ENCODE assay signal across 9 cellular contexts in the genomic region with DNA sequence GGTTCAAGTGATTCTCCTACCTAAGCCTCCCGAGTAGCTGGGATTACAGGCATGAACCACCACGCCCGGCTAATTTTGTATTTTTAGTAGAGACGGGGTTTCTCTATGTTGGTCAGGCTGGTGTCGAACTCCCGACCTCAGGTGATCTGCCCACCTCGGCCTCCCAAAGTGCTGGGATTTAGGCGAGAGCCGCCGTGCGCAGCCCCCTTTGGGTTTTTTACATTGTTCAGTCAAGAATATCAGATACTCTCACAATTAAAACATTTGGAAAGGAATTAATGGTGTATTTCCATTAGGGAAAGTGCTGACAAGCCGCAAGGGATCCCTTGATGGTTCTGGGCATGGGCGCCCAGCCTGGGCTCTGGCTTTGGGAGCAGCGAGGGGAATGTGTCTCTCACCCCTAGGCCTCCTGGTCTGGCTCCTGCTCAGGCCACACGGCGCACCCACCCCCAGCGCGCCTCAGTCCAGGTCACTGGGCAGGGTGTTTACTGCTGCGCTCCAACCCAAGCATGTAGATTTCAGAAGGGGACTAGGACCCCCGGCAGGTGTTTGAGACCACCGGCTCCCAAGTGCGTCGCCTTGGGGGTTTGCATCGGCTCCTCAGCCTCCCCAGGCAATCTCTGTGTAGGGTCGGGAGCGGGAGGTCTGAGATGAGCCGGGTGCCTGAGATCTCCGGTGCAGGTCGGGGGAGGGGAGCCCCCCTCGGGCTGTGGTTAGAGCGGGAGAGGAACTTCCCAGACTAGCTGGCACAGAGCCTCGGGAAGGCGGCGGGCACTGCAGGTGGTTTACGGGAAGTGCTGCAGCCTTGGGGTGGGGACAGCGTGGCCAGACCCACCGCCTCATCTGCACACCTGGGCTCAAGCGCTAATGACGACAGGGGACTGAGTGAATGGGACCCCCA. TPM values are rescaled to one million over a fixed set of nuclear protein-coding genes. Genes with fewer than 3 reads are reported as not detected.
DNase-seq lines count a peak whose midpoint lies in the region; ATAC-seq and TF ChIP-seq lines count a peak whose summit lies in the region.
"Had no signal": no experiment of that assay in that cellular context is flagged by ENCODE, and none has a peak within 500 bp of the region (broad histone marks: within the 10 kb centered on the region; RNA-seq: fewer than 3 reads in every experiment).

No MANE protein-coding gene starts in this region.

- H3K27ac ChIP-seq in coronary artery, result peak overlapping the region; percentile 79 to 92

- peak overlapping the region; percentile 92 to 97 (median 95) for H3K27ac Mint-ChIP-seq in CD14-positive monocyte
- H3K27ac Mint-ChIP-seq in natural killer cell treated with Interleukin-12 subunit alpha and Interleukin-12 subunit beta and Interleukin-15 and Interleukin-18, amount 100 ng/mL, for 72 hours, result peak overlapping the region; percentile 81 to 87

- no peak for ATAC-seq in natural killer cell treated with Interleukin-12 subunit alpha and Interleukin-12 subunit beta and Interleukin-15 and Interleukin-18, amount 100 ng/mL, for 72 hours
- ATAC-seq in GM19023 (IDR thresholded peaks at IDR 0.05; ENCODE audit: unreplicated experiment) (no peak), esophagus mucosa (no peak)

- no peaks in the 10 kb centered on the region for H3K9me3 ChIP-seq in MG63

- no peaks in the 10 kb centered on the region for H3K27me3 ChIP-seq in MG63

- H3K4me3 Mint-ChIP-seq in CD14-positive monocyte, result peak overlapping the region; percentile 76 to 81
- peak overlapping the region; percentile 84 for H3K4me3 Mint-ChIP-seq in natural killer cell treated with Interleukin-12 subunit alpha and Interleukin-12 subunit beta and Interleukin-15 and Interleukin-18, amount 100 ng/mL, for 72 hours

- intact Hi-C loops in CD14-positive monocyte (cut with micrococcal nuclease), result no loop called here

- no peak for TF ChIP-seq CTCF in CD14-positive monocyte (IDR thresholded peaks at IDR 0.05)
- no peak for TF ChIP-seq CTCF in coronary artery (IDR thresholded peaks at IDR 0.05)

- H3K4me1 Mint-ChIP-seq in CD14-positive monocyte, result peaks cover 40% of the 10 kb centered on the region
- peaks cover 12 to 15% of the 10 kb centered on the region in 2 donors for H3K4me1 Mint-ChIP-seq in natural killer cell treated with Interleukin-12 subunit alpha and Interleukin-12 subunit beta and Interleukin-15 and Interleukin-18, amount 100 ng/mL, for 72 hours (ENCODE audit: low read depth in 2 of 2)

- H3K36me3 Mint-ChIP-seq in CD14-positive monocyte, result peaks cover 15 to 36% of the 10 kb centered on the region in 2 donors
- H3K36me3 Mint-ChIP-seq in natural killer cell treated with Interleukin-12 subunit alpha and Interleukin-12 subunit beta and Interleukin-15 and Interleukin-18, amount 100 ng/mL, for 72 hours, result no peaks in the 10 kb centered on the region

- H3K4me3 ChIP-seq in MG63 (peak overlapping the region; percentile 74; the same call in 1 of the 2 replicates), coronary artery (peak overlapping the region; percentile 84)

- peaks cover 48% of the 10 kb centered on the region for H3K36me3 ChIP-seq in MG63

- peaks cover 0 to 1% (median 0%) of the 10 kb centered on the region in 3 donors for H3K27me3 Mint-ChIP-seq in CD14-positive monocyte (ENCODE audit: low read depth in 3 of 3)
- no peaks in the 10 kb centered on the region for H3K27me3 Mint-ChIP-seq in natural killer cell treated with Interleukin-12 subunit alpha and Interleukin-12 subunit beta and Interleukin-15 and Interleukin-18, amount 100 ng/mL, for 72 hours

- H3K9me3 Mint-ChIP-seq in CD14-positive monocyte, result no peaks in the 10 kb centered on the region
- H3K9me3 Mint-ChIP-seq in natural killer cell treated with Interleukin-12 subunit alpha and Interleukin-12 subunit beta and Interleukin-15 and Interleukin-18, amount 100 ng/mL, for 72 hours, result no peaks in the 10 kb centered on the region

- peak; percentile 42 for DNase-seq in CD14-positive monocyte (ENCODE audit: low spot score)
- DNase-seq in MG63, result no peak
- no peak for DNase-seq in coronary artery (ENCODE audit: low spot score)
- DNase-seq in natural killer cell treated with Interleukin-12 subunit alpha and Interleukin-12 subunit beta and Interleukin-15 and Interleukin-18, amount 100 ng/mL, for 72 hours (ENCODE audit: low spot score), result peak; percentile 60
- no peak for DNase-seq in CD1c-positive myeloid dendritic cell (ENCODE audit: extremely low spot score)
- DNase-seq in NCI-H82 treated with DMSO at 0.1 percent for 48 hours (lab: John Stamatoyannopoulos, UW; ENCODE audit: unreplicated experiment), result no peak

RNA-seq across cellular contexts. Expression of a gene that starts 0.8 kb away (rescaled TPM):
- polyA plus RNA-seq in CD14-positive monocyte, result 10 to 100 TPM; 38.6 to 42.9 TPM
- 9.1 and 10.1 TPM in 2 replicates for total RNA-seq in MG63 (2014; rRNA removed; shearing (Covaris generic); ENCODE audit: low replicate concordance)
- 10 to 100 TPM; 33.7 to 34.9 TPM for total RNA-seq in natural killer cell treated with Interleukin-12 subunit alpha and Interleukin-12 subunit beta and Interleukin-15 and Interleukin-18, amount 100 ng/mL, for 72 hours
- total RNA-seq in esophagus mucosa, result 19.5 TPM

RNA-seq across cellular contexts. Expression of a gene that starts 8.2 kb away (rescaled TPM):
- polyA plus RNA-seq in CD14-positive monocyte, result under 1 TPM; 0.18 TPM
- not detected in 2 replicates for total RNA-seq in MG63 (2014; rRNA removed; shearing (Covaris generic); ENCODE audit: low replicate concordance)
- not detected for total RNA-seq in natural killer cell treated with Interleukin-12 subunit alpha and Interleukin-12 subunit beta and Interleukin-15 and Interleukin-18, amount 100 ng/mL, for 72 hours
- total RNA-seq in esophagus mucosa, result not detected
- total RNA-seq: T-helper 1 cell treated with Interleukin-12 subunit alpha and Interleukin-12 subunit beta and Interleukin-4 antibody, amounts not matched to agents 30 ng/mL and 1 ng/mL, for 36 hours had no signal

RNA-seq across cellular contexts. Expression of a gene that starts 10.4 kb away (rescaled TPM):
- polyA plus RNA-seq in CD14-positive monocyte, result not detected
- not detected in 2 replicates for total RNA-seq in MG63 (2014; rRNA removed; shearing (Covaris generic); ENCODE audit: low replicate concordance)
- total RNA-seq in natural killer cell treated with Interleukin-12 subunit alpha and Interleukin-12 subunit beta and Interleukin-15 and Interleukin-18, amount 100 ng/mL, for 72 hours, result not detected
- not detected for total RNA-seq in esophagus mucosa
- total RNA-seq: T-helper 1 cell treated with Interleukin-12 subunit alpha and Interleukin-12 subunit beta and Interleukin-4 antibody, amounts not matched to agents 30 ng/mL and 1 ng/mL, for 36 hours had no signal

RNA-seq across cellular contexts. Expression of a gene that starts 20.5 kb away (rescaled TPM):
- not detected for polyA plus RNA-seq in CD14-positive monocyte
- not detected in 2 replicates for total RNA-seq in MG63 (2014; rRNA removed; shearing (Covaris generic); ENCODE audit: low replicate concordance)
- total RNA-seq in natural killer cell treated with Interleukin-12 subunit alpha and Interleukin-12 subunit beta and Interleukin-15 and Interleukin-18, amount 100 ng/mL, for 72 hours, result 1 to 10 TPM in 1 of 2 donors, under 1 TPM in 1; 0.48 to 1.3 TPM
- total RNA-seq in esophagus mucosa, result 0.16 TPM

RNA-seq across cellular contexts. Expression of a gene that starts 40.3 kb away (rescaled TPM):
- polyA plus RNA-seq in CD14-positive monocyte, result 1 to 10 TPM; 1.3 to 3.3 TPM
- total RNA-seq in MG63 (2014; rRNA removed; shearing (Covaris generic); ENCODE audit: low replicate concordance), result 35.4 and 55.2 TPM in 2 replicates
- total RNA-seq in natural killer cell treated with Interleukin-12 subunit alpha and Interleukin-12 subunit beta and Interleukin-15 and Interleukin-18, amount 100 ng/mL, for 72 hours, result 10 to 100 TPM; 49.2 to 85.7 TPM
- 17.6 TPM for total RNA-seq in esophagus mucosa

Comparison
In these comparisons a context has a peak if more than half of its experiments do, and no peak if none do; other contexts are left out.
1. DNase-seq: peak in CD14-positive monocyte (single experiment) and natural killer cell treated with Interleukin-12 subunit alpha and Interleukin-12 subunit beta and Interleukin-15 and Interleukin-18, amount 100 ng/mL, for 72 hours (single experiment); none in MG63 (single experiment), coronary artery (single experiment), CD1c-positive myeloid dendritic cell (single experiment) and NCI-H82 treated with DMSO at 0.1 percent for 48 hours (single experiment).